Comparison of ENCODE assay signal across 10 cellular contexts in genomic region chr12:51972424-51972812, GRCh38. TPM values are rescaled to one million over a fixed set of nuclear protein-coding genes. Genes with fewer than 3 reads are reported as not detected.
DNase-seq lines count a peak whose midpoint lies in the region; ATAC-seq, FAIRE-seq and TF ChIP-seq lines count a peak whose summit lies in the region.
"Had no signal": no experiment of that assay in that cellular context is flagged by ENCODE, and none has a peak within 500 bp of the region (broad histone marks: within the 10 kb centered on the region; RNA-seq: fewer than 3 reads in every experiment).

No MANE protein-coding gene starts in this region.

- TF ChIP-seq CTCF in epithelial cell of proximal tubule (conservative IDR thresholded peaks at IDR 0.05; ENCODE audit: low read depth, low read length) = no peak
- no peak for TF ChIP-seq CTCF in psoas muscle (IDR thresholded peaks at IDR 0.05)
- TF ChIP-seq CTCF in glutamatergic neuron (IDR thresholded peaks at IDR 0.05; ENCODE audit: partially characterized antibody, unreplicated experiment) = no peak

- intact Hi-C loops in psoas muscle (cut with DNase I) = no loop called here

- H3K4me3 Mint-ChIP-seq in glutamatergic neuron (ENCODE audit: unreplicated experiment) = no peak overlapping the region

- peaks cover 5 to 24% of the 10 kb centered on the region in 2 donors for H3K36me3 ChIP-seq in psoas muscle (ENCODE audit: insufficient read depth in 1 of 2, low read depth in 1 of 2)

- H3K27ac Mint-ChIP-seq in glutamatergic neuron (ENCODE audit: unreplicated experiment) = no peak overlapping the region

- no peak for DNase-seq in GM12891 (ENCODE audit: insufficient read length, low spot score)
- DNase-seq in OCI-M1 (lab: John Stamatoyannopoulos, UW) = peak; percentile 60
- DNase-seq in epithelial cell of proximal tubule (ENCODE audit: low read depth) = no peak
- no peak for DNase-seq in psoas muscle
- DNase-seq in central memory CD4-positive, alpha-beta T cell = no peak
- no peak for DNase-seq in glutamatergic neuron
- no peak for DNase-seq in NCI-H1092 treated with DMSO at 0.1 percent for 48 hours (lab: John Stamatoyannopoulos, UW)
- DNase-seq: NCI-H69 had no signal

- peaks cover 5% of the 10 kb centered on the region for H3K36me3 Mint-ChIP-seq in glutamatergic neuron (ENCODE audit: unreplicated experiment)

- peaks cover 41% of the 10 kb centered on the region for H3K4me1 ChIP-seq in psoas muscle

- H3K4me1 Mint-ChIP-seq in glutamatergic neuron (ENCODE audit: low read depth, unreplicated experiment) = peaks cover 29% of the 10 kb centered on the region

- peak; percentile 56 for FAIRE-seq in GM12891 (lab: Jason Lieb, UNC)
- FAIRE-seq: TTC549 had no signal

- H3K27ac ChIP-seq in psoas muscle = peak overlapping the region; percentile 37
- H3K27ac ChIP-seq: KMS-11 had no signal

- peaks cover 10% of the 10 kb centered on the region for H3K9me3 Mint-ChIP-seq in glutamatergic neuron (ENCODE audit: unreplicated experiment)

- H3K4me3 ChIP-seq in epithelial cell of proximal tubule (ENCODE audit: low read depth, low read length) = peak overlapping the region; percentile 15
- H3K4me3 ChIP-seq in psoas muscle = peak overlapping the region; percentile 14

- no peak for TF ChIP-seq POLR2A in GM12891 (IDR thresholded peaks at IDR 0.05; ENCODE audit: low read depth, low read length)

- no peaks in the 10 kb centered on the region for H3K9me3 ChIP-seq in psoas muscle

- H3K27me3 ChIP-seq in psoas muscle (ENCODE audit: insufficient read depth in 3 of 3, low read length in 2 of 3) = no peaks in the 10 kb centered on the region

- H3K27me3 Mint-ChIP-seq in glutamatergic neuron (ENCODE audit: unreplicated experiment) = peaks cover 4% of the 10 kb centered on the region

- 80 to 91% (median 81%) methylated on average over 5 of the region's 5 CpGs for WGBS in psoas muscle, 3 donors

- ATAC-seq in psoas muscle = peak in 1 of 4 donors; percentile 15

TF ChIP-seq in GM12891, 5 proteins besides CTCF, POLR2A, EP300 and RAD21:
- TF ChIP-seq POLR2AphosphoS5 (IDR thresholded peaks at IDR 0.05; ENCODE audit: low read depth, low read length) (no peak), TAF1 (IDR thresholded peaks at IDR 0.05; ENCODE audit: low read depth, low read length) (no peak), SPI1 (IDR thresholded peaks at IDR 0.05; ENCODE audit: low read depth, low read length) (no peak), PAX5 (IDR thresholded peaks at IDR 0.05; ENCODE audit: insufficient read depth, low read length, severe bottlenecking) (no peak), POU2F2 (IDR thresholded peaks at IDR 0.05; ENCODE audit: low read depth, low read length) (no peak)

RNA-seq across cellular contexts. Expression of gene ACVR1B, which starts 20.9 kb away (rescaled TPM):
- 1.6 TPM for polyA plus RNA-seq in GM12891 (2012; ENCODE audit: low read depth, missing spikeins)
- total RNA-seq in epithelial cell of proximal tubule (14.0 and 23.4 TPM in 2 replicates), psoas muscle (10 to 100 TPM; 10.5 to 16.6 (median 14.0) TPM), glutamatergic neuron (ENCODE audit: unreplicated experiment) (50.2 TPM)
- polyA plus RNA-seq in psoas muscle = 10 to 100 TPM in 1 of 3 donors, 1 to 10 TPM in 2; 5.8 to 14.9 (median 6.0) TPM

RNA-seq across cellular contexts. Expression of gene TAMALIN, which starts 34.3 kb away (rescaled TPM):
- polyA plus RNA-seq in GM12891 (2012; ENCODE audit: low read depth, missing spikeins) = 1.3 TPM
- total RNA-seq in epithelial cell of proximal tubule (1.7 and 2.9 TPM in 2 replicates), psoas muscle (10 to 100 TPM in 3 of 4 donors, 1 to 10 TPM in 1; 8.0 to 12.8 (median 11.5) TPM), glutamatergic neuron (ENCODE audit: unreplicated experiment) (31.3 TPM)
- 1 to 10 TPM; 5.5 to 9.6 (median 6.8) TPM for polyA plus RNA-seq in psoas muscle
